In genomic region chr5:6995115-6995514, GRCh38 we compare ENCODE assay signal across 20 cellular contexts.
"Had no signal": no experiment of that assay in that cellular context is flagged by ENCODE, and none has a peak within 500 bp of the region (broad histone marks: within the 10 kb centered on the region; RNA-seq: fewer than 3 reads in every experiment).

No MANE protein-coding gene starts in this region.

- H3K27me3 ChIP-seq: colonic mucosa, esophagus squamous epithelium, gastrocnemius medialis, left lung had no signal

- DNase-seq: colonic mucosa; dermis blood vessel endothelial cell; dorsolateral prefrontal cortex; effector CD4-positive, alpha-beta T cell; effector memory CD4-positive, alpha-beta T cell; esophagus squamous epithelium; foreskin fibroblast; foreskin melanocyte; gastrocnemius medialis; glutamatergic neuron; head of caudate nucleus; heart right ventricle; hippocampal formation; left cardiac atrium; left lung; left ventricle myocardium superior; lower lobe of right lung; mesenchymal stem cell; midbrain; naive thymus-derived CD4-positive, alpha-beta T cell had no signal

- H3K27ac ChIP-seq: colonic mucosa, dorsolateral prefrontal cortex, esophagus squamous epithelium, gastrocnemius medialis, heart right ventricle, left lung, lower lobe of right lung had no signal

- H3K4me1 ChIP-seq: colonic mucosa, esophagus squamous epithelium, gastrocnemius medialis, heart right ventricle, left lung, lower lobe of right lung had no signal

- H3K9me3 ChIP-seq: colonic mucosa, esophagus squamous epithelium, gastrocnemius medialis had no signal

- H3K36me3 ChIP-seq: colonic mucosa, esophagus squamous epithelium, gastrocnemius medialis, heart right ventricle, left lung, lower lobe of right lung had no signal

- H3K4me3 ChIP-seq: colonic mucosa, dorsolateral prefrontal cortex, esophagus squamous epithelium, gastrocnemius medialis, heart right ventricle, left lung, lower lobe of right lung had no signal

- ATAC-seq: gastrocnemius medialis; heart right ventricle; left cardiac atrium; left lung; left ventricle myocardium superior; lower lobe of right lung; naive thymus-derived CD4-positive, alpha-beta T cell had no signal
